Comparison of ENCODE assay signal across 18 cellular contexts in the genomic region with DNA sequence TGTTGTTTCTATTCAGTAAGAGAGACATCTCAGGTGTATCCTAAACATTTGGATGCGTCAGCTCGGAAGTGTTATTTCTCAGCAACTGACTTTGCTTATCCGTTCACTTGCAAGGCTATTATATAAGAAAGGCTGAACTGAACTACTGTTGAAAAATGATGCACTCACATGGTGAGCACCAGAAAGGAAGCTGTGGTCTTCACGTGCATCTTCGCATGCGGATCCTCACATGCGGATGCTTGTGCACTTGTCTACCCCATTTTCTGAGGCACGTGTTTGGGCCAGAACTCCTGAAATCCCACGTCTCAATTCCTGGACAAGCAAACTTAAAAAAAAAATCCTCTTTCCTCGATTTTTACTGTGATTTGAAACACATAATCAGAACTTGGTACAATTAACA.
A peak's percentile ranks its signal among the peaks of the same experiment; 100 is the strongest.
DNase-seq lines count a peak whose midpoint lies in the region; ATAC-seq and TF ChIP-seq lines count a peak whose summit lies in the region.
"Had no signal": no experiment of that assay in that cellular context is flagged by ENCODE, and none has a peak within 500 bp of the region (broad histone marks: within the 10 kb centered on the region; RNA-seq: fewer than 3 reads in every experiment).

No MANE protein-coding gene starts in this region.

- H3K27ac ChIP-seq in dorsolateral prefrontal cortex, result peak overlapping the region in 54 of 59 donors; percentile 6 to 89 (median 65)
- H3K27ac ChIP-seq in mesenchymal stem cell (ENCODE audit: low read length, poor library complexity, severe bottlenecking), result no peak overlapping the region
- H3K27ac ChIP-seq in smooth muscle cell (ENCODE audit: low read depth), result peak overlapping the region; percentile 57
- peak overlapping the region; percentile 2 to 33 for H3K27ac ChIP-seq in uterus
- H3K27ac ChIP-seq: BLaER1, GM23248 had no signal

- 93% methylated on average over 9 of the region's 10 CpGs for WGBS in mesenchymal stem cell
- WGBS in smooth muscle cell (ENCODE audit: low lambda C conversion rate), result 94% methylated on average over 10 of the region's 10 CpGs

- peak overlapping the region in 1 of 2 experiments; percentile 35 for H3K14ac ChIP-seq in mesenchymal stem cell (ENCODE audit: low read length in 2 of 2)

- H3K36me3 ChIP-seq in mesenchymal stem cell (ENCODE audit: control insufficient read depth in 1 of 2, insufficient read depth in 2 of 2, low read depth in 1 of 2, low read length in 2 of 2), result peaks cover 0 to 9% of the 10 kb centered on the region in 2 experiments
- H3K36me3 ChIP-seq in smooth muscle cell (ENCODE audit: low read depth), result no peaks in the 10 kb centered on the region
- no peaks in the 10 kb centered on the region for H3K36me3 ChIP-seq in uterus
- H3K36me3 ChIP-seq: BLaER1 had no signal

- peak in 5 of 10 donors; percentile 34 to 85 (median 68) for DNase-seq in dorsolateral prefrontal cortex
- DNase-seq in mesenchymal stem cell, result no peak
- DNase-seq in smooth muscle cell (lab: John Stamatoyannopoulos, UW; ENCODE audit: unreplicated experiment), result no peak
- peak in 1 of 2 donors; percentile 35 for DNase-seq in uterus
- no peak for DNase-seq in activated CD4-positive, CD25-positive, alpha-beta regulatory T cell (lab: John Stamatoyannopoulos, UW)
- no peak for DNase-seq in UCSD-AML1 (lab: John Stamatoyannopoulos, UW; ENCODE audit: unreplicated experiment)
- DNase-seq in stimulated activated naive CD8-positive, alpha-beta T cell treated with anti-CD3 and anti-CD28 coated beads, Interleukin-15, Interleukin-2, amounts not matched to agents 100 U/mL and 50 U/mL, for 24 hours, result no peak
- DNase-seq: CD8-positive, alpha-beta T cell; DMS79; GM23248; HCEC 1CT; KG1; NCI-H1436; NCI-H2029; NCI-H748 treated with DMSO at 0.1 percent for 48 hours; OCI-M1; SHP77 treated with DMSO at 0.1 percent for 48 hours had no signal

- H3K79me2 ChIP-seq in smooth muscle cell (ENCODE audit: low read depth), result peaks cover 83% of the 10 kb centered on the region

- H3K4me3 ChIP-seq in dorsolateral prefrontal cortex (peak overlapping the region in 57 of 59 donors; percentile 4 to 67 (median 48)), mesenchymal stem cell (ENCODE audit: insufficient read depth in 1 of 2, low read depth in 1 of 2, low read length in 2 of 2) (no peak overlapping the region), smooth muscle cell (no peak overlapping the region), uterus (no peak overlapping the region)
- H3K4me3 ChIP-seq: BLaER1, GM23248 had no signal

- H2BK5ac ChIP-seq in mesenchymal stem cell (ENCODE audit: low read depth, low read length, poor library complexity, severe bottlenecking), result no peak overlapping the region

- H2BK15ac ChIP-seq in mesenchymal stem cell (ENCODE audit: low read depth, poor library complexity, severe bottlenecking), result no peak overlapping the region

- H4K20me1 ChIP-seq in smooth muscle cell (ENCODE audit: low read depth), result peaks cover 97% of the 10 kb centered on the region
- H4K20me1 ChIP-seq: BLaER1 had no signal

- no peak overlapping the region for H4K8ac ChIP-seq in mesenchymal stem cell (ENCODE audit: low read length)

- intact Hi-C loops in dorsolateral prefrontal cortex (cut with DNase I) (no loop called here), uterus (cut with DNase I; ENCODE audit: low total_unique reads) (no loop called here)

- H3K9ac ChIP-seq in mesenchymal stem cell (ENCODE audit: low read length) (no peak overlapping the region), smooth muscle cell (ENCODE audit: low read depth) (no peak overlapping the region)
- H3K9ac ChIP-seq: BLaER1, GM23248 had no signal

- H3K4ac ChIP-seq in mesenchymal stem cell (ENCODE audit: low read depth in 1 of 2, low read length in 2 of 2), result no peak overlapping the region

- H3K23ac ChIP-seq in mesenchymal stem cell (ENCODE audit: low read length in 2 of 2), result no peak overlapping the region

- H3K9me3 ChIP-seq in mesenchymal stem cell (ENCODE audit: control insufficient read depth, low read length) (no peaks in the 10 kb centered on the region), smooth muscle cell (replicated peaks; ENCODE audit: low read depth) (no peaks in the 10 kb centered on the region), uterus (no peaks in the 10 kb centered on the region)
- H3K9me3 ChIP-seq: BLaER1 had no signal

- TF ChIP-seq CTCF in dorsolateral prefrontal cortex (IDR thresholded peaks at IDR 0.05 in 54 of 56, conservative IDR thresholded peaks at IDR 0.05 in 2 of 56; ENCODE audit: low read depth in 1 of 56, partially characterized antibody in 56 of 56) (no peak), smooth muscle cell (IDR thresholded peaks at IDR 0.05; ENCODE audit: borderline replicate concordance, insufficient read depth, poor library complexity, severe bottlenecking) (no peak), uterus (IDR thresholded peaks at IDR 0.05) (no peak)

- no peak overlapping the region for H2BK120ac ChIP-seq in mesenchymal stem cell (ENCODE audit: low read depth, low read length)

- no peak for TF ChIP-seq POLR2A in uterus (IDR thresholded peaks at IDR 0.05)

- H3K4me2 ChIP-seq in mesenchymal stem cell (ENCODE audit: low read length, poor library complexity, severe bottlenecking) (no peak overlapping the region), smooth muscle cell (no peak overlapping the region)
- H3K4me2 ChIP-seq: BLaER1 had no signal

- no peak overlapping the region for H2BK12ac ChIP-seq in mesenchymal stem cell (ENCODE audit: low read length in 2 of 2)

- H3K79me1 ChIP-seq in mesenchymal stem cell (replicated peaks; ENCODE audit: low read length, poor library complexity, severe bottlenecking), result no peaks in the 10 kb centered on the region

- no peak for ATAC-seq in stimulated activated naive CD8-positive, alpha-beta T cell treated with anti-CD3 and anti-CD28 coated beads, Interleukin-15, Interleukin-2, amounts not matched to agents 100 U/mL and 50 U/mL, for 24 hours
- ATAC-seq: CD8-positive, alpha-beta T cell had no signal

- H3K4me1 ChIP-seq in mesenchymal stem cell (ENCODE audit: control insufficient read depth, insufficient read depth, low read depth, low read length), result peaks cover 10% of the 10 kb centered on the region
- peaks cover 31% of the 10 kb centered on the region for H3K4me1 ChIP-seq in smooth muscle cell (ENCODE audit: low read depth)
- H3K4me1 ChIP-seq in uterus, result peaks cover 0 to 11% of the 10 kb centered on the region in 2 donors
- H3K4me1 ChIP-seq: BLaER1 had no signal

- H3F3A ChIP-seq in smooth muscle cell (ENCODE audit: low read depth), result peaks cover 50% of the 10 kb centered on the region

- H3K27me3 ChIP-seq in dorsolateral prefrontal cortex (no peaks in the 10 kb centered on the region), mesenchymal stem cell (ENCODE audit: control insufficient read depth in 1 of 2, insufficient read depth in 1 of 2, low read length in 2 of 2) (no peaks in the 10 kb centered on the region), smooth muscle cell (ENCODE audit: low read depth) (no peaks in the 10 kb centered on the region), uterus (no peaks in the 10 kb centered on the region)
- H3K27me3 ChIP-seq: BLaER1 had no signal

- no peak overlapping the region for H2AFZ ChIP-seq in mesenchymal stem cell (ENCODE audit: low read depth, low read length)
- H2AFZ ChIP-seq in smooth muscle cell (ENCODE audit: low read depth), result no peak overlapping the region
- H2AFZ ChIP-seq: GM23248 had no signal

- H4K91ac ChIP-seq in mesenchymal stem cell (ENCODE audit: low read length), result peak overlapping the region; percentile 82

- H2AK5ac ChIP-seq in mesenchymal stem cell (ENCODE audit: low read length, severe bottlenecking), result no peak overlapping the region

- peak overlapping the region in 1 of 2 experiments; percentile 50 for H3K18ac ChIP-seq in mesenchymal stem cell (ENCODE audit: low read depth in 1 of 2, low read length in 2 of 2)

Comparison
In these comparisons a context has a peak if more than half of its experiments do, and no peak if none do; other contexts are left out.
1. H3K4me3 ChIP-seq: peak in dorsolateral prefrontal cortex (57 of 59); none in mesenchymal stem cell (0 of 2), smooth muscle cell (single experiment) and uterus (0 of 2).